In genomic region chr5:138472353-138472752, GRCh38 we compare ENCODE assay signal across 16 cellular contexts. TPM values are rescaled to one million over a fixed set of nuclear protein-coding genes. Genes with fewer than 3 reads are reported as not detected.
"Had no signal": no experiment of that assay in that cellular context is flagged by ENCODE, and none has a peak within 500 bp of the region (broad histone marks: within the 10 kb centered on the region; RNA-seq: fewer than 3 reads in every experiment).

No MANE protein-coding gene starts in this region.

- DNase-seq: activated CD4-positive, CD25-positive, alpha-beta regulatory T cell; activated naive CD8-positive, alpha-beta T cell treated with anti-CD3 and anti-CD28 coated beads, Interleukin-2, amount 10 ng/mL, durations not matched to agents 7 days and 5 days; brain microvascular endothelial cell; cortex of kidney; effector CD4-positive, alpha-beta T cell; esophagus squamous epithelium; hypothalamus; immature natural killer cell; naive B cell; retina; stimulated activated CD4-positive, alpha-beta T cell treated with anti-CD3 and anti-CD28 coated beads, Interleukin-4, amount 100 ng/mL, for 1 hour; stimulated activated naive B cell treated with anti-CD40 and anti-IgM and Interleukin-4, amounts not matched to agents 10 μg/mL and 1 μg/mL and 100 μg/mL, for 72 hours; SW 1271; transverse colon had no signal

- H3K27ac ChIP-seq: brain microvascular endothelial cell, transverse colon had no signal

- ATAC-seq: stimulated activated naive B cell treated with anti-CD40 and anti-IgM and Interleukin-4, amounts not matched to agents 10 μg/mL and 1 μg/mL and 100 μg/mL, for 72 hours had no signal

- H3K4me3 ChIP-seq: esophagus squamous epithelium, lung, transverse colon had no signal

- H3K27me3 ChIP-seq: brain microvascular endothelial cell, esophagus squamous epithelium, transverse colon had no signal

- H3K36me3 ChIP-seq: transverse colon had no signal

- H3K9me3 ChIP-seq: esophagus squamous epithelium, transverse colon had no signal

RNA-seq across cellular contexts. Expression of gene REEP2, which starts 33.5 kb away (rescaled TPM):
- total RNA-seq: mononuclear cell had no signal
